Comparison of ENCODE assay signal across 1 cellular context in the genomic region with DNA sequence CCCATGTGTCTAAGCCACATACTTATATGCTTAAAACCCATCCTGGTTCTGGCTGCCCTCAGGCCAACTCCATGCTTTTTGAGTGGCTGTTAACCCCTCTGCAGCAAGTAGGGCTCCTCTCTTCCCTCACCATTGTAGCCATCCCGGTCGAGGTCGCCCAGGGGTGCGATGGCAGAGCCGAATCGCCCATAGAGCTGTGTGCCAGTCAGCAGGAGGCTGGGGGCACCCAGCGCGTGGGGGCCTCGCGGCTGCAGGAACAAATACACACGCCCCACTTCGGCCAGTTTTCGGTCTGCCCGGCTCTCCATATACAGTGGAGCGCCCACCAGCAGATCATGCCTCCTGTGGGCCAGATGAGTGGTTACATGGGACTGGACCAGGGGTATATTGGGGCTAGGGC.
TF ChIP-seq lines count a peak whose summit lies in the region.

No MANE protein-coding gene starts in this region.

TF ChIP-seq in SK-N-SH, 30 proteins besides CTCF, POLR2A, EP300 and RAD21:
- TF ChIP-seq SMC3 (IDR thresholded peaks at IDR 0.05; ENCODE audit: low read depth, low read length) (no peak), NRF1 (IDR thresholded peaks at IDR 0.05; ENCODE audit: low read depth, low read length) (no peak), MXI1 (IDR thresholded peaks at IDR 0.05; ENCODE audit: low read depth, low read length) (no peak), GATA2 (CRISPR knock-in tag; IDR thresholded peaks at IDR 0.05) (no peak), RFX5 (IDR thresholded peaks at IDR 0.05; ENCODE audit: low read length) (no peak), MEF2A (IDR thresholded peaks at IDR 0.05; ENCODE audit: borderline replicate concordance, low read depth) (no peak), RCOR1 (IDR thresholded peaks at IDR 0.05; ENCODE audit: low read length) (no peak)
- TF ChIP-seq, protein P1, sequence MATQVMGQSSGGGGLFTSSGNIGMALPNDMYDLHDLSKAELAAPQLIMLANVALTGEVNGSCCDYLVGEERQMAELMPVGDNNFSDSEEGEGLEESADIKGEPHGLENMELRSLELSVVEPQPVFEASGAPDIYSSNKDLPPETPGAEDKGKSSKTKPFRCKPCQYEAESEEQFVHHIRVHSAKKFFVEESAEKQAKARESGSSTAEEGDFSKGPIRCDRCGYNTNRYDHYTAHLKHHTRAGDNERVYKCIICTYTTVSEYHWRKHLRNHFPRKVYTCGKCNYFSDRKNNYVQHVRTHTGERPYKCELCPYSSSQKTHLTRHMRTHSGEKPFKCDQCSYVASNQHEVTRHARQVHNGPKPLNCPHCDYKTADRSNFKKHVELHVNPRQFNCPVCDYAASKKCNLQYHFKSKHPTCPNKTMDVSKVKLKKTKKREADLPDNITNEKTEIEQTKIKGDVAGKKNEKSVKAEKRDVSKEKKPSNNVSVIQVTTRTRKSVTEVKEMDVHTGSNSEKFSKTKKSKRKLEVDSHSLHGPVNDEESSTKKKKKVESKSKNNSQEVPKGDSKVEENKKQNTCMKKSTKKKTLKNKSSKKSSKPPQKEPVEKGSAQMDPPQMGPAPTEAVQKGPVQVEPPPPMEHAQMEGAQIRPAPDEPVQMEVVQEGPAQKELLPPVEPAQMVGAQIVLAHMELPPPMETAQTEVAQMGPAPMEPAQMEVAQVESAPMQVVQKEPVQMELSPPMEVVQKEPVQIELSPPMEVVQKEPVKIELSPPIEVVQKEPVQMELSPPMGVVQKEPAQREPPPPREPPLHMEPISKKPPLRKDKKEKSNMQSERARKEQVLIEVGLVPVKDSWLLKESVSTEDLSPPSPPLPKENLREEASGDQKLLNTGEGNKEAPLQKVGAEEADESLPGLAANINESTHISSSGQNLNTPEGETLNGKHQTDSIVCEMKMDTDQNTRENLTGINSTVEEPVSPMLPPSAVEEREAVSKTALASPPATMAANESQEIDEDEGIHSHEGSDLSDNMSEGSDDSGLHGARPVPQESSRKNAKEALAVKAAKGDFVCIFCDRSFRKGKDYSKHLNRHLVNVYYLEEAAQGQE (IDR thresholded peaks at IDR 0.05; ENCODE audit: low read depth, low read length), result no peak
- TF ChIP-seq, protein P2, sequence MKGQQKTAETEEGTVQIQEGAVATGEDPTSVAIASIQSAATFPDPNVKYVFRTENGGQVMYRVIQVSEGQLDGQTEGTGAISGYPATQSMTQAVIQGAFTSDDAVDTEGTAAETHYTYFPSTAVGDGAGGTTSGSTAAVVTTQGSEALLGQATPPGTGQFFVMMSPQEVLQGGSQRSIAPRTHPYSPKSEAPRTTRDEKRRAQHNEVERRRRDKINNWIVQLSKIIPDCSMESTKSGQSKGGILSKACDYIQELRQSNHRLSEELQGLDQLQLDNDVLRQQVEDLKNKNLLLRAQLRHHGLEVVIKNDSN (IDR thresholded peaks at IDR 0.05; ENCODE audit: borderline replicate concordance, low read depth), result no peak
